Comparison of ENCODE assay signal across 8 cellular contexts in genomic region chr1:23343246-23344110, GRCh38. TPM values are rescaled to one million over a fixed set of nuclear protein-coding genes. Genes with fewer than 3 reads are reported as not detected.
DNase-seq lines count a peak whose midpoint lies in the region; ATAC-seq, FAIRE-seq and TF ChIP-seq lines count a peak whose summit lies in the region.

No MANE protein-coding gene starts in this region.

- 0 out of 2 replicates have a peak overlapping the region, but pooled peaks have one; percentile 37 for H2AFZ ChIP-seq in MM.1S (ENCODE audit: low read length)
- H2AFZ ChIP-seq in H1 (ENCODE audit: low read length) = no peak overlapping the region

- intact Hi-C loops in mucosa of descending colon (cut with DNase I, micrococcal nuclease) = no loop called here

- H3K9me3 ChIP-seq in MM.1S (replicated peaks; ENCODE audit: insufficient read depth, low read length) (no peaks in the 10 kb centered on the region), H1 (ENCODE audit: insufficient read depth in 2 of 2, low read depth in 1 of 2, low read length in 1 of 2) (no peaks in the 10 kb centered on the region), mucosa of descending colon (no peaks in the 10 kb centered on the region)

- peak overlapping the region; percentile 97; the same call in 1 of the 2 replicates for H4K8ac ChIP-seq in H1 (ENCODE audit: extremely low read depth, insufficient read depth, low read length)

- peak overlapping the region; percentile 79; the same call in 1 of the 2 replicates for H3K18ac ChIP-seq in H1 (ENCODE audit: extremely low read depth, low read length)

- FAIRE-seq in H1 (lab: Jason Lieb, UNC) = no peak

- WGBS in H1 (ENCODE audit: extremely low coverage in 1 of 2, insufficient coverage in 1 of 2, insufficient read length in 1 of 2, insufficient replicate concordance in 2 of 2, low coverage in 1 of 2, low lambda C conversion rate in 2 of 2, missing lambda C conversion rate in 1 of 2), 2 experiments = 1% methylated on average over 31 of the region's 65 CpGs; no CpG with 5 or more reads in 1 of the 2 experiments

- peak overlapping the region; percentile 81 for H3K27ac ChIP-seq in MM.1S (ENCODE audit: low read length)
- peak overlapping the region; percentile 85 for H3K27ac ChIP-seq in H1 (ENCODE audit: low read depth, low read length)

- H3K14ac ChIP-seq in H1 (ENCODE audit: insufficient read length) = no peak overlapping the region

- H3K4ac ChIP-seq in H1 (replicated peaks; ENCODE audit: insufficient read length, low read depth, low read length) = no peak overlapping the region

- peak overlapping the region; percentile 79 for H2BK5ac ChIP-seq in H1 (ENCODE audit: low read depth, low read length)

- no peak for TF ChIP-seq CTCF in MM.1S (IDR thresholded peaks at IDR 0.05; ENCODE audit: low read length)
- no peak for TF ChIP-seq CTCF in H1 (IDR thresholded peaks at IDR 0.05; ENCODE audit: control extremely low read depth in 1 of 3, insufficient read depth in 1 of 3, low read depth in 1 of 3, low read length in 3 of 3)
- no peak for TF ChIP-seq CTCF in mucosa of descending colon (IDR thresholded peaks at IDR 0.05)

- H3K4me3 ChIP-seq in MM.1S (ENCODE audit: low read length) = peak overlapping the region; percentile 69
- H3K4me3 ChIP-seq in H1 (ENCODE audit: extremely low read depth in 1 of 4, insufficient read depth in 2 of 4, low read depth in 3 of 4, low read length in 4 of 4) = peak overlapping the region; percentile 77 to 91 (median 90)
- H3K4me3 ChIP-seq in mucosa of descending colon = peak overlapping the region; percentile 94

- peaks cover 11% of the 10 kb centered on the region for H3F3A ChIP-seq in MM.1S (ENCODE audit: insufficient read depth, low read length)

- no peak for TF ChIP-seq POLR2A in H1 (IDR thresholded peaks at IDR 0.05; ENCODE audit: control extremely low read depth in 1 of 2, low read depth in 2 of 2, low read length in 2 of 2)

- DNase-seq in EL = peak; percentile 86
- DNase-seq in MM.1S = peak; percentile 80
- DNase-seq in activated CD4-positive, alpha-beta T cell treated with anti-CD3 and anti-CD28 coated beads, Interleukin-2, amount 50 U/mL, for 4 hours = peak; percentile 56 to 57
- DNase-seq in H1 (ENCODE audit: low read depth in 1 of 2, low spot score in 2 of 2) = no peak
- peak in 1 of 3 donors; percentile 40 for DNase-seq in mucosa of descending colon
- DNase-seq in stimulated activated CD8-positive, alpha-beta memory T cell treated with anti-CD3 and anti-CD28 coated beads, Interleukin-7, amount 100 ng/mL, for 48 hours (ENCODE audit: extremely low read depth in 1 of 2, low read depth in 1 of 2) = peak; percentile 28 to 57
- no peak for DNase-seq in GDM1 (lab: John Stamatoyannopoulos, UW)

- H3K36me3 ChIP-seq in MM.1S (replicated peaks; ENCODE audit: insufficient read depth, low read length) (0 out of 2 replicates have a peak, but pooled peaks cover 4% of the 10 kb centered on the region), H1 (ENCODE audit: control insufficient read depth in 2 of 4, insufficient read depth in 4 of 4, low read length in 3 of 4) (peaks cover 0 to 3% (median under 1%) of the 10 kb centered on the region in 4 experiments; a peak in 1 of 8 replicates), mucosa of descending colon (ENCODE audit: low read depth) (no peaks in the 10 kb centered on the region)

- peak overlapping the region; percentile 73 for H4K5ac ChIP-seq in H1 (ENCODE audit: insufficient read length, low read depth, low read length)

- H3K23me2 ChIP-seq in H1 (ENCODE audit: low read depth, low read length) = peaks cover 8% of the 10 kb centered on the region

- no peak for TF ChIP-seq EP300 in H1 (IDR thresholded peaks at IDR 0.05; ENCODE audit: borderline replicate concordance in 1 of 2, low read depth in 2 of 2, low read length in 2 of 2)

- H3K9ac ChIP-seq in MM.1S (ENCODE audit: low read length) (peak overlapping the region; percentile 83), H1 (replicated peaks in 1 of 4; ENCODE audit: extremely low read depth in 1 of 4, low read depth in 3 of 4, low read length in 3 of 4) (peak overlapping the region; percentile 90 to 98 (median 94))

- H2AK5ac ChIP-seq in H1 (ENCODE audit: low read depth, low read length) = no peak overlapping the region

- no peaks in the 10 kb centered on the region for H3K79me1 ChIP-seq in H1 (ENCODE audit: low read depth, low read length)

- no peak overlapping the region for H2BK12ac ChIP-seq in H1 (ENCODE audit: low read depth, low read length)

- ATAC-seq in GM21786 (IDR thresholded peaks at IDR 0.05; ENCODE audit: unreplicated experiment) (peak; percentile 14), mucosa of descending colon (peak; percentile 48)

- no peaks in the 10 kb centered on the region for H3K9me2 ChIP-seq in MM.1S (replicated peaks; ENCODE audit: insufficient read depth, low read length)

- no peak overlapping the region for H2BK15ac ChIP-seq in H1 (ENCODE audit: low read length)

- H3K79me2 ChIP-seq in MM.1S (ENCODE audit: low read length) (peaks cover 56% of the 10 kb centered on the region), H1 (ENCODE audit: control insufficient read depth in 1 of 2, insufficient read depth in 2 of 2, low read length in 2 of 2) (peaks cover 41 to 53% of the 10 kb centered on the region in 2 experiments)

- TF ChIP-seq RAD21 in H1 (IDR thresholded peaks at IDR 0.05 in 1 of 2, conservative IDR thresholded peaks at IDR 0.05 in 1 of 2; ENCODE audit: low read depth in 2 of 2, low read length in 2 of 2) = no peak

- CTCF ChIA-PET in H1 (lab: Charles Lee; ENCODE audit: partially characterized antibody) = interaction anchor here (1.0 to 1.1 kb wide), 2 partner anchors 60 to 324 kb away, joined by 3 to 4 read pairs; no protein-coding TSS in a partner anchor

- peak overlapping the region; percentile 98 for H3K4me2 ChIP-seq in MM.1S (ENCODE audit: low read depth, low read length)
- peak overlapping the region; percentile 79 to 83 for H3K4me2 ChIP-seq in H1 (ENCODE audit: insufficient read depth in 1 of 2, low read depth in 2 of 2, low read length in 2 of 2)

- H3K4me1 ChIP-seq in MM.1S (ENCODE audit: low read length) = peaks cover 15% of the 10 kb centered on the region; the same call in 1 of the 2 replicates
- H3K4me1 ChIP-seq in H1 (replicated peaks in 1 of 4; ENCODE audit: control insufficient read depth in 3 of 4, insufficient read depth in 4 of 4, low read length in 3 of 4) = peaks cover 0 to 8% (median 3%) of the 10 kb centered on the region in 4 experiments; a peak in 1 of 7 replicates
- peaks cover 25% of the 10 kb centered on the region for H3K4me1 ChIP-seq in mucosa of descending colon (ENCODE audit: low read depth)

- no peak overlapping the region for H3K56ac ChIP-seq in H1 (replicated peaks; ENCODE audit: insufficient read length, low read depth, low read length)

- H4K20me1 ChIP-seq in MM.1S (ENCODE audit: insufficient read depth, low read length) = peaks cover 38% of the 10 kb centered on the region
- H4K20me1 ChIP-seq in H1 (replicated peaks in 1 of 2; ENCODE audit: control insufficient read depth in 1 of 2, insufficient read depth in 2 of 2, low read length in 2 of 2) = peaks cover 17 to 34% of the 10 kb centered on the region in 2 experiments

- POLR2A ChIA-PET in H1 (lab: Charles Lee; ENCODE audit: partially characterized antibody) = interaction anchor here (0.5 to 3.2 kb wide), 21 partner anchors 9 to 180 kb away, joined by 3 to 23 read pairs (median 5); partner anchors contain the start of genes TCEA3 and ZNF436

- H2BK120ac ChIP-seq in H1 (replicated peaks; ENCODE audit: low read depth, low read length) = no peak overlapping the region

- no peak overlapping the region for H2BK20ac ChIP-seq in H1 (ENCODE audit: low read length)

- H3K23ac ChIP-seq in H1 (ENCODE audit: insufficient read length) = no peak overlapping the region

- no peak overlapping the region for H4K91ac ChIP-seq in H1 (replicated peaks; ENCODE audit: insufficient read length, low read length)

- no peaks in the 10 kb centered on the region for H3K27me3 ChIP-seq in MM.1S (replicated peaks; ENCODE audit: insufficient read depth, low read length)
- H3K27me3 ChIP-seq in H1 (replicated peaks in 1 of 4; ENCODE audit: control insufficient read depth in 3 of 4, extremely low read depth in 1 of 4, insufficient read depth in 3 of 4, low read length in 3 of 4) = peaks cover 0 to 21% (median 10%) of the 10 kb centered on the region in 4 experiments; a peak in 6 of 7 replicates

TF ChIP-seq in H1, 55 proteins besides CTCF, POLR2A, EP300 and RAD21 (continues in another document):
- no peak for TF ChIP-seq TAF7 (optimal IDR thresholded peaks at IDR 0.05; ENCODE audit: borderline replicate concordance, low read depth, low read length)
- TF ChIP-seq MAX (IDR thresholded peaks at IDR 0.05) = peak; percentile 86
- TF ChIP-seq BCL11A (IDR thresholded peaks at IDR 0.05; ENCODE audit: low read depth in 2 of 2, low read length in 2 of 2) = no peak
- 0 out of 2 replicates have a peak, but pooled peaks have one; percentile 72 for TF ChIP-seq PHF8 (conservative IDR thresholded peaks at IDR 0.05; ENCODE audit: low read depth, low read length)
- peak; percentile 72 for TF ChIP-seq SAP30 (IDR thresholded peaks at IDR 0.05; ENCODE audit: insufficient read depth, insufficient replicate concordance, low read length)

RNA-seq across cellular contexts. Expression of gene HNRNPR, which starts 0.6 kb away (rescaled TPM):
- total RNA-seq in H1 (2021; fragmentation: NEBNext Ultra II Directional; extraction: Animal tissue kit (Norgen Biotek cat#: 25700)) = 203 and 214 TPM in 2 replicates
- 76.8 and 110 TPM in 2 replicates for polyA plus RNA-seq in H1 (2011; rRNA removed)
- polyA plus RNA-seq in H1 (2011; cell fraction: cytosol; rRNA removed) = 157 TPM
- polyA plus RNA-seq in H1 (2011; cell fraction: nucleus; rRNA removed) = 30.5 TPM
- 159 to 195 TPM (median 176 TPM) in 4 replicates for polyA plus RNA-seq in H1 (2012, experiment 1 of 2)
- polyA plus RNA-seq in H1 (2012, experiment 2 of 2) = 19.5 TPM
- polyA plus RNA-seq in H1 (2013, experiment 1 of 2) = 105 TPM
- polyA plus RNA-seq in H1 (2013, experiment 2 of 2) = 107 TPM
- polyA minus RNA-seq in H1 (2011; rRNA and poly(A)+ RNA removed) = 106 and 111 TPM in 2 replicates
- polyA minus RNA-seq in H1 (2011; cell fraction: cytosol; rRNA and poly(A)+ RNA removed) = 67.5 TPM
- polyA minus RNA-seq in H1 (2011; cell fraction: nucleus; rRNA and poly(A)+ RNA removed) = 50.2 TPM
- total RNA-seq in mucosa of descending colon = 100 to 1,000 TPM in 1 of 3 donors, 10 to 100 TPM in 2; 84.0 to 108 (median 96.6) TPM

RNA-seq across cellular contexts. Expression of gene ZNF436, which starts 26.2 kb away (rescaled TPM):
- total RNA-seq in H1 (2021; fragmentation: NEBNext Ultra II Directional; extraction: Animal tissue kit (Norgen Biotek cat#: 25700)) = 1.6 and 1.8 TPM in 2 replicates
- 0.31 and 0.65 TPM in 2 replicates for polyA plus RNA-seq in H1 (2011; rRNA removed)
- polyA plus RNA-seq in H1 (2011; cell fraction: cytosol; rRNA removed) = 0.58 TPM
- 0.41 TPM for polyA plus RNA-seq in H1 (2011; cell fraction: nucleus; rRNA removed)
- 0.86 to 1.2 TPM (median 0.91 TPM) in 4 replicates for polyA plus RNA-seq in H1 (2012, experiment 1 of 2)
- polyA plus RNA-seq in H1 (2012, experiment 2 of 2) = 0.07 TPM
- polyA plus RNA-seq in H1 (2013, experiment 1 of 2) = 0.81 TPM
- polyA plus RNA-seq in H1 (2013, experiment 2 of 2) = 0.75 TPM
- polyA minus RNA-seq in H1 (2011; rRNA and poly(A)+ RNA removed) = 1.5 and 2.6 TPM in 2 replicates
- polyA minus RNA-seq in H1 (2011; cell fraction: cytosol; rRNA and poly(A)+ RNA removed) = 0.73 TPM
- 1.4 TPM for polyA minus RNA-seq in H1 (2011; cell fraction: nucleus; rRNA and poly(A)+ RNA removed)
- 10 to 100 TPM; 10.1 to 15.2 (median 11.4) TPM for total RNA-seq in mucosa of descending colon

Comparison
In these comparisons a context has a peak if more than half of its experiments do, and no peak if none do; other contexts are left out.
1. DNase-seq: peak in EL (single experiment), MM.1S (single experiment), activated CD4-positive, alpha-beta T cell treated with anti-CD3 and anti-CD28 coated beads, Interleukin-2, amount 50 U/mL, for 4 hours (2 of 2) and stimulated activated CD8-positive, alpha-beta memory T cell treated with anti-CD3 and anti-CD28 coated beads, Interleukin-7, amount 100 ng/mL, for 48 hours (2 of 2); none in H1 (0 of 2) and GDM1 (single experiment).
2. Peak in every context shown above with its lines, with median percentiles within 50 percentile points of each other: H3K4me3 ChIP-seq.